ENCODE assay signal across 6 cellular contexts in the genomic region with DNA sequence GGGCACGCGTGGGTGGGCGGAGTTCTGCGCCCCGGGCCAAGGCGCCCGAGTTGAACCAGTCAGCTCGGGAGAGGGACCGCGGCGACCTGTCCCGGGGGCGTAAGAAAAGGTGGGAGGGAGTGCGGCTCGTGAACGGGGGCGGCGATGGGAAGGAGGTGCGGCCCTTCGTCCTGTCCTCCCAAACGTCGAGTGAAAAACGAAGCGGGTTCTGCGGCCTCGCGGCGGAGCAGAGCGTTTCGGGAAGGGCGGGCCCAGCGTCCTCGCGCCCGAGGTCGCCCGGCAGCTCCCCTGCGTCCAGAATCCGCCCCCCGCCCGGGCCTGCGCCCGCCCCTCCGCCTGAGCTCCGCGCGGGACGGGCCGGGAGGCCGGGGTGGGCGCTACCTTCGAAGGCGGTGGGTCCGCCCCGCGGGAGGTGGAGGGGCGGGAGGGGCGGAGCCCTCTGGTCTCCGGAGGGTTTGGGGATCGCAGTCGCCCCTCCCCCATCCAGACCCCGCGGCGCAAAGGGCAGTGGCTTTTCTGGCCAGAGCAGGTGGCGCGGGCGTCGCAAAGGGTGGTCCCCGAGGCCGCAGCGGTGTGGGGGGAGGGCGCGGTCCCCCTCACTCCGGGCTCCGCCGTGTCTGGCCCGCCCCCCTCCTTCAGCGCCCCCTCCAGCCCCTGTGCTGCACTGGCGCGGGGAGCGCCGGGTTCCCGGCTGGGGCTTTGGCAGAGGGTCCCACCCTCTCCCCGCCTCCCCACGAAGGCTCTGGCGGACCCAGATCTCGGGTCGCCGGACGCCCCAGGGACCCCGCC. TPM values are rescaled to one million over a fixed set of nuclear protein-coding genes. Genes with fewer than 3 reads are reported as not detected.
DNase-seq lines count a peak whose midpoint lies in the region; FAIRE-seq and TF ChIP-seq lines count a peak whose summit lies in the region.

No MANE protein-coding gene starts in this region.

- H3F3A ChIP-seq in DOHH2 (ENCODE audit: control insufficient read depth, insufficient read depth) (no peaks in the 10 kb centered on the region), SK-N-SH (replicated peaks; ENCODE audit: insufficient read depth) (peaks cover 8% of the 10 kb centered on the region)

- peak overlapping the region; percentile 73 for H3K4me3 ChIP-seq in DOHH2 (ENCODE audit: low read length)
- peak overlapping the region; percentile 67 to 76 for H3K4me3 ChIP-seq in SK-N-SH (ENCODE audit: low read depth in 2 of 2, low read length in 1 of 2)
- peak overlapping the region; percentile 39 to 62 (median 52) for H3K4me3 ChIP-seq in fibroblast of lung (replicated peaks in 1 of 4; ENCODE audit: control extremely low read depth in 1 of 4, insufficient read depth in 1 of 4, low read depth in 3 of 4, low read length in 4 of 4)

- H3K9me3 ChIP-seq in DOHH2 (ENCODE audit: control insufficient read depth, insufficient read depth, low read length), result no peaks in the 10 kb centered on the region
- H3K9me3 ChIP-seq in SK-N-SH, result no peaks in the 10 kb centered on the region
- H3K9me3 ChIP-seq in fibroblast of lung (ENCODE audit: control insufficient read depth, insufficient read depth, low read depth, low read length), result no peaks in the 10 kb centered on the region

- H3K36me3 ChIP-seq in DOHH2 (ENCODE audit: control insufficient read depth, low read length) (no peaks in the 10 kb centered on the region), SK-N-SH (replicated peaks in 1 of 2; ENCODE audit: control insufficient read depth in 1 of 2, insufficient read depth in 2 of 2, low read length in 1 of 2) (no peaks in the 10 kb centered on the region), fibroblast of lung (ENCODE audit: control insufficient read depth, insufficient read depth, low read length) (no peaks in the 10 kb centered on the region)

- POLR2A ChIA-PET in SK-N-SH (lab: Yijun Ruan, JAX), result interaction anchor here (0.6 to 1.0 kb wide), 5 partner anchors 9 to 99 kb away, joined by 3 to 5 read pairs (median 4); partner anchors contain the start of genes ARFRP1 and ZGPAT

- CTCF ChIA-PET in SK-N-SH (lab: Yijun Ruan, JAX), result interaction anchor here (0.6 to 5.5 kb wide), 6 partner anchors 11 to 116 kb away, joined by 3 to 27 read pairs (median 4); partner anchors contain the start of genes GMEB2 and PTK6

- H3K9me2 ChIP-seq in DOHH2 (replicated peaks; ENCODE audit: control insufficient read depth, low read length) (no peaks in the 10 kb centered on the region), SK-N-SH (no peaks in the 10 kb centered on the region)

- DNase-seq in SK-N-SH (peak; percentile 90), fibroblast of lung (ENCODE audit: low read depth in 2 of 2) (peak in 1 of 2 donors; percentile 37), NCI-H2081 treated with DMSO at 0.1 percent for 48 hours (lab: John Stamatoyannopoulos, UW) (no peak), GM12892 (ENCODE audit: insufficient read length) (no peak)
- peak; percentile 38 to 63 for DNase-seq in stimulated activated CD4-positive, alpha-beta T cell treated with anti-CD3 and anti-CD28 coated beads, Interleukin-4, amount 100 ng/mL, for 4 hours

- H3K27me3 ChIP-seq in DOHH2 (ENCODE audit: control insufficient read depth, low read length) (peaks cover 16% of the 10 kb centered on the region), SK-N-SH (ENCODE audit: insufficient read depth) (no peaks in the 10 kb centered on the region), fibroblast of lung (ENCODE audit: control insufficient read depth, insufficient read depth, low read length) (no peaks in the 10 kb centered on the region)

- H4K20me1 ChIP-seq in DOHH2 (ENCODE audit: control insufficient read depth, insufficient read depth, low read depth, low read length) (no peaks in the 10 kb centered on the region; the same call in 1 of the 2 replicates), SK-N-SH (ENCODE audit: insufficient read depth) (peaks cover 29% of the 10 kb centered on the region), fibroblast of lung (ENCODE audit: control insufficient read depth, extremely low read depth, insufficient read depth, low read length) (no peaks in the 10 kb centered on the region)

- no peak for TF ChIP-seq POLR2A in GM12892 (IDR thresholded peaks at IDR 0.05; ENCODE audit: low read depth, low read length)

- no peaks in the 10 kb centered on the region for H3K79me2 ChIP-seq in DOHH2 (ENCODE audit: control insufficient read depth, low read length)
- H3K79me2 ChIP-seq in SK-N-SH (ENCODE audit: insufficient read depth), result peaks cover 16% of the 10 kb centered on the region
- H3K79me2 ChIP-seq in fibroblast of lung (ENCODE audit: control insufficient read depth, insufficient read depth, low read length), result no peaks in the 10 kb centered on the region

- no peak overlapping the region for H2AFZ ChIP-seq in SK-N-SH (ENCODE audit: low read depth)
- no peak overlapping the region for H2AFZ ChIP-seq in fibroblast of lung (ENCODE audit: low read length)

- FAIRE-seq in GM12892 (lab: Jason Lieb, UNC), result no peak

- TF ChIP-seq CTCF in DOHH2 (IDR thresholded peaks at IDR 0.05; ENCODE audit: low read depth, low read length, poor library complexity, severe bottlenecking), result peak; percentile 25
- TF ChIP-seq CTCF in SK-N-SH (IDR thresholded peaks at IDR 0.05), result no peak
- TF ChIP-seq CTCF in fibroblast of lung (conservative IDR thresholded peaks at IDR 0.05 in 1 of 2, IDR thresholded peaks at IDR 0.05 in 1 of 2; ENCODE audit: low read depth in 1 of 2, low read length in 2 of 2), result no peak

- no peak for TF ChIP-seq RAD21 in SK-N-SH (IDR thresholded peaks at IDR 0.05; ENCODE audit: low read length)

- 0 out of 4 replicates have a peak, but pooled peaks of 1 of the 2 experiments have one; percentile 19 for TF ChIP-seq EP300 in SK-N-SH (IDR thresholded peaks at IDR 0.05; ENCODE audit: borderline replicate concordance in 1 of 2, low read depth in 1 of 2, low read length in 1 of 2)

- no peak overlapping the region for H3K27ac ChIP-seq in DOHH2 (ENCODE audit: low read depth, low read length)
- peak overlapping the region in 1 of 2 experiments; percentile 92; a peak in 2 of 4 replicates for H3K27ac ChIP-seq in SK-N-SH (ENCODE audit: low read depth in 2 of 2, low read length in 1 of 2)
- no peak overlapping the region for H3K27ac ChIP-seq in fibroblast of lung (ENCODE audit: insufficient read depth, low read length)

- H3K9ac ChIP-seq in SK-N-SH (peak overlapping the region; percentile 43), fibroblast of lung (ENCODE audit: insufficient read depth, low read length) (no peak overlapping the region)

- H3K4me1 ChIP-seq in DOHH2 (ENCODE audit: control insufficient read depth, low read length) (peaks cover 28% of the 10 kb centered on the region), SK-N-SH (ENCODE audit: control insufficient read depth in 1 of 2, insufficient read depth in 2 of 2, low read depth in 1 of 2, low read length in 1 of 2) (peaks cover 8 to 19% of the 10 kb centered on the region in 2 experiments; a peak in 2 of 4 replicates), fibroblast of lung (ENCODE audit: control insufficient read depth, extremely low read depth, insufficient read depth, low read length) (no peaks in the 10 kb centered on the region)

- 8% methylated on average over 26 of the region's 91 CpGs for WGBS in SK-N-SH (ENCODE audit: low lambda C conversion rate)

- H3K4me2 ChIP-seq in DOHH2 (ENCODE audit: low read length) (peak overlapping the region; percentile 73), SK-N-SH (peak overlapping the region; percentile 83), fibroblast of lung (ENCODE audit: extremely low read depth, insufficient read depth, low read length) (peak overlapping the region; percentile 80)

TF ChIP-seq in SK-N-SH, 30 proteins besides CTCF, POLR2A, EP300 and RAD21 (continues in another document):
- TF ChIP-seq NRF1 (IDR thresholded peaks at IDR 0.05; ENCODE audit: low read depth, low read length), result 0 out of 2 replicates have a peak, but pooled peaks have one; percentile 8

RNA-seq across cellular contexts. Expression of gene STMN3, which starts 0.8 kb away (rescaled TPM):
- polyA plus RNA-seq in SK-N-SH (2012; rRNA removed) (89.8 and 111 TPM in 2 replicates), fibroblast of lung (3.7 and 27.4 TPM in 2 replicates)
- 58.5 and 83.6 TPM in 2 replicates for polyA plus RNA-seq in SK-N-SH (2012; cell fraction: cytosol; rRNA removed)
- polyA plus RNA-seq in SK-N-SH (2012; cell fraction: nucleus; rRNA removed), result 103 and 122 TPM in 2 replicates
- total RNA-seq in fibroblast of lung, result 16.4 and 34.3 TPM in 2 replicates
- 6.8 and 60.2 TPM in 2 replicates for polyA plus RNA-seq in fibroblast of lung (2012)
- polyA minus RNA-seq in fibroblast of lung (ENCODE audit: low replicate concordance), result 10.4 and 96.0 TPM in 2 replicates
- 2.0 TPM for polyA plus RNA-seq in GM12892 (2012; ENCODE audit: missing spikeins)

RNA-seq across cellular contexts. Expression of gene RTEL1, which starts 5.7 kb away (rescaled TPM):
- polyA plus RNA-seq in SK-N-SH (2012; rRNA removed) (9.9 and 12.9 TPM in 2 replicates), fibroblast of lung (4.7 and 11.5 TPM in 2 replicates)
- polyA plus RNA-seq in SK-N-SH (2012; cell fraction: cytosol; rRNA removed), result 1.5 and 2.4 TPM in 2 replicates
- polyA plus RNA-seq in SK-N-SH (2012; cell fraction: nucleus; rRNA removed), result 82.0 and 145 TPM in 2 replicates
- 8.5 and 12.4 TPM in 2 replicates for total RNA-seq in fibroblast of lung
- polyA plus RNA-seq in fibroblast of lung (2012), result 7.0 and 13.8 TPM in 2 replicates
- 20.4 and 77.8 TPM in 2 replicates for polyA minus RNA-seq in fibroblast of lung (ENCODE audit: low replicate concordance)
- polyA plus RNA-seq in GM12892 (2012; ENCODE audit: missing spikeins), result 10.9 TPM

RNA-seq across cellular contexts. Expression of gene GMEB2, which starts 25.5 kb away (rescaled TPM):
- polyA plus RNA-seq in SK-N-SH (2012; rRNA removed) (5.6 and 6.5 TPM in 2 replicates), fibroblast of lung (6.3 and 7.9 TPM in 2 replicates)
- polyA plus RNA-seq in SK-N-SH (2012; cell fraction: cytosol; rRNA removed), result 3.2 and 4.9 TPM in 2 replicates
- polyA plus RNA-seq in SK-N-SH (2012; cell fraction: nucleus; rRNA removed), result 9.9 and 10.9 TPM in 2 replicates
- total RNA-seq in fibroblast of lung, result 7.4 and 10.9 TPM in 2 replicates
- polyA plus RNA-seq in fibroblast of lung (2012), result 7.2 and 8.5 TPM in 2 replicates
- polyA minus RNA-seq in fibroblast of lung (ENCODE audit: low replicate concordance), result 9.4 and 10.5 TPM in 2 replicates
- 3.2 TPM for polyA plus RNA-seq in GM12892 (2012; ENCODE audit: missing spikeins)

RNA-seq across cellular contexts. Expression of gene TNFRSF6B, which starts 44.1 kb away (rescaled TPM):
- polyA plus RNA-seq in SK-N-SH (2012; rRNA removed) (8.2 and 9.4 TPM in 2 replicates), fibroblast of lung (3.8 and 5.7 TPM in 2 replicates)
- polyA plus RNA-seq in SK-N-SH (2012; cell fraction: cytosol; rRNA removed), result 3.6 and 6.1 TPM in 2 replicates
- polyA plus RNA-seq in SK-N-SH (2012; cell fraction: nucleus; rRNA removed), result 18.3 and 28.9 TPM in 2 replicates
- 6.7 and 35.2 TPM in 2 replicates for total RNA-seq in fibroblast of lung
- 4.9 and 14.5 TPM in 2 replicates for polyA plus RNA-seq in fibroblast of lung (2012)
- 1.9 and 2.9 TPM in 2 replicates for polyA minus RNA-seq in fibroblast of lung (ENCODE audit: low replicate concordance)
- polyA plus RNA-seq in GM12892 (2012; ENCODE audit: missing spikeins), result not detected

RNA-seq across cellular contexts. Expression of gene ARFRP1, which starts 55.4 kb away (rescaled TPM):
- 65.4 and 72.8 TPM in 2 replicates for polyA plus RNA-seq in SK-N-SH (2012; rRNA removed)
- polyA plus RNA-seq in SK-N-SH (2012; cell fraction: cytosol; rRNA removed), result 47.9 and 57.4 TPM in 2 replicates
- polyA plus RNA-seq in SK-N-SH (2012; cell fraction: nucleus; rRNA removed), result 132 and 145 TPM in 2 replicates
- total RNA-seq in fibroblast of lung, result 24.7 and 35.0 TPM in 2 replicates
- polyA plus RNA-seq in fibroblast of lung, result 32.2 and 34.6 TPM in 2 replicates
- polyA plus RNA-seq in fibroblast of lung (2012), result 36.3 and 40.1 TPM in 2 replicates
- polyA minus RNA-seq in fibroblast of lung (ENCODE audit: low replicate concordance), result 10.0 and 12.5 TPM in 2 replicates
- 14.8 TPM for polyA plus RNA-seq in GM12892 (2012; ENCODE audit: missing spikeins)

Comparison
In these comparisons a context has a peak if more than half of its experiments do, and no peak if none do; other contexts are left out.
1. DNase-seq: peak in SK-N-SH (single experiment) and stimulated activated CD4-positive, alpha-beta T cell treated with anti-CD3 and anti-CD28 coated beads, Interleukin-4, amount 100 ng/mL, for 4 hours (2 of 2); none in NCI-H2081 treated with DMSO at 0.1 percent for 48 hours (single experiment) and GM12892 (single experiment).
2. Peak in every context shown above with its lines, with median percentiles within 50 percentile points of each other: H3K4me2 ChIP-seq and H3K4me3 ChIP-seq.